ENCODE assay signal across 13 cellular contexts in the genomic region with DNA sequence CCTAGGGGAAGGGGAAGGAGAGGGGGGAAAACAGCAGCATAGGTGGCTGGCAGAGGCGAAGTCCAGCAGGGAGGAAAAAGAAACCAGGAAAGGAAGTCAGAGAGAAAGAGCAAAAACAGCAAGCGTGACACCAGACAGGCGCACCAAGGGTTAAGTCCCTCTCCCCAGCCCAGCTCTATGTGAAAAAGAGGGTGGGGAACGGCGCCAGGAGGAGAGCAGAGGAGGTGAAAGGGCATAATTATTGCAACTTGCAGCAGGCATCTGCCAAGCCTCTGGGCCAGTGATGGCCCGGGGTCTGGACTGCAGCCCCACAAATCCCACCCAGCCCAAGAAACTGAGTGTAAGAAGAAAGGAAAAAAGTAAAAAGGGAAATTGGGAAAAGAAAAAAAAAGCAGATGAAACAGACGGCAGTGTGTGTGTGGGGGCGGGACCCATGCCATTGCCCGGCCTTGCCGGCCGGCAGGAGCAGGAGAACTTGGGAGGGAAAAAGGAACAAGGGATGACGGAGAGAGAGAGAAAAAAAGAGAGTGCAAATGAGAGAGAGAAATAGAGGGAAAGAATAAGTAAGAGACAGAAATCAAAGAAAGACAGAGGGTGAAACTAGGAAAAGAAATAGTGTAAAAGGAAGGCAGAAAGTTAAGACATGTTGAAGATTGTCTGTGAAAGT. TPM values are rescaled to one million over a fixed set of nuclear protein-coding genes. Genes with fewer than 3 reads are reported as not detected.
DNase-seq lines count a peak whose midpoint lies in the region; TF ChIP-seq lines count a peak whose summit lies in the region.
"Had no signal": no experiment of that assay in that cellular context is flagged by ENCODE, and none has a peak within 500 bp of the region (broad histone marks: within the 10 kb centered on the region; RNA-seq: fewer than 3 reads in every experiment).

No MANE protein-coding gene starts in this region.

- in situ Hi-C loops in brain microvascular endothelial cell (cut with HindIII; ENCODE audit: low pct_ligation_motif_present, low sequenced_read_pairs): no loop called here

- DNase-seq in ELF-1 (ENCODE audit: low read depth, low spot score) (peak; percentile 57), NCI-H2227 treated with DMSO at 0.1 percent for 48 hours (lab: John Stamatoyannopoulos, UW) (peak; percentile 37), fibroblast of villous mesenchyme (ENCODE audit: low read depth) (peak; percentile 25), osteoblast (ENCODE audit: insufficient read length, low spot score, missing footprints) (no peak), KG1 (lab: John Stamatoyannopoulos, UW) (no peak), brain microvascular endothelial cell (no peak), NCI-H2196 treated with DMSO at 0.1 percent for 48 hours (lab: John Stamatoyannopoulos, UW; ENCODE audit: unreplicated experiment) (no peak)
- no peak for DNase-seq in activated T-helper 2 cell treated with anti-CD3 and anti-CD28 coated beads, Interferon-gamma antibody, Interleukin-2, Interleukin-4, amounts not matched to agents 10 μg/mL and 5 μg/mL and 100 μg/mL, durations not matched to agents 14 hours and 24 hours and 36 hours (ENCODE audit: low spot score)
- DNase-seq: naive B cell; stimulated activated naive CD4-positive, alpha-beta T cell had no signal

- H2AFZ ChIP-seq in osteoblast (ENCODE audit: low read length): peak overlapping the region; percentile 29

- H3K4me3 Mint-ChIP-seq in activated T-helper 2 cell treated with anti-CD3 and anti-CD28 coated beads, Interferon-gamma antibody, Interleukin-2, Interleukin-4, amounts not matched to agents 10 μg/mL and 5 μg/mL and 100 μg/mL, durations not matched to agents 14 hours and 24 hours and 36 hours (ENCODE audit: low read depth): no peak overlapping the region
- H3K4me3 Mint-ChIP-seq: naive B cell had no signal

- no peaks in the 10 kb centered on the region for H4K20me1 ChIP-seq in osteoblast (ENCODE audit: insufficient read depth, low read length)

- TF ChIP-seq CTCF in fibroblast of villous mesenchyme (IDR thresholded peaks at IDR 0.05; ENCODE audit: insufficient read depth, low read depth, low read length) (no peak), osteoblast (IDR thresholded peaks at IDR 0.05; ENCODE audit: extremely low read depth, low read depth, low read length) (no peak), brain microvascular endothelial cell (IDR thresholded peaks at IDR 0.05; ENCODE audit: low read depth, low read length, missing control alignments) (no peak)

- no peak overlapping the region for H3K27ac ChIP-seq in osteoblast (ENCODE audit: low read depth, low read length)
- H3K27ac ChIP-seq in brain microvascular endothelial cell: no peak overlapping the region

- H3K4me2 ChIP-seq in osteoblast (ENCODE audit: insufficient read depth, low read length): peak overlapping the region; percentile 61

- peaks cover 7% of the 10 kb centered on the region for H3K9me3 Mint-ChIP-seq in activated T-helper 2 cell treated with anti-CD3 and anti-CD28 coated beads, Interferon-gamma antibody, Interleukin-2, Interleukin-4, amounts not matched to agents 10 μg/mL and 5 μg/mL and 100 μg/mL, durations not matched to agents 14 hours and 24 hours and 36 hours

- no peaks in the 10 kb centered on the region for H3K79me2 ChIP-seq in osteoblast (ENCODE audit: insufficient read depth, low read length)

- H3K4me1 Mint-ChIP-seq in activated T-helper 2 cell treated with anti-CD3 and anti-CD28 coated beads, Interferon-gamma antibody, Interleukin-2, Interleukin-4, amounts not matched to agents 10 μg/mL and 5 μg/mL and 100 μg/mL, durations not matched to agents 14 hours and 24 hours and 36 hours (ENCODE audit: low read depth): peaks cover 16% of the 10 kb centered on the region

- H3K27ac Mint-ChIP-seq in activated T-helper 2 cell treated with anti-CD3 and anti-CD28 coated beads, Interferon-gamma antibody, Interleukin-2, Interleukin-4, amounts not matched to agents 10 μg/mL and 5 μg/mL and 100 μg/mL, durations not matched to agents 14 hours and 24 hours and 36 hours: no peak overlapping the region

- H3K36me3 ChIP-seq in osteoblast (ENCODE audit: insufficient read depth, low read length) (no peaks in the 10 kb centered on the region), brain microvascular endothelial cell (replicated peaks) (no peaks in the 10 kb centered on the region)

- H3K4me3 ChIP-seq in fibroblast of villous mesenchyme (ENCODE audit: low read depth, low read length): no peak overlapping the region
- H3K4me3 ChIP-seq in osteoblast (ENCODE audit: insufficient read depth, low read length): peak overlapping the region; percentile 3
- H3K4me3 ChIP-seq in brain microvascular endothelial cell (ENCODE audit: low read depth, low read length): no peak overlapping the region

- H3K4me1 ChIP-seq in osteoblast (ENCODE audit: insufficient read depth, low read length): no peaks in the 10 kb centered on the region

- intact Hi-C loops in activated T-helper 2 cell treated with anti-CD3 and anti-CD28 coated beads, Interferon-gamma antibody, Interleukin-2, Interleukin-4, amounts not matched to agents 10 μg/mL and 5 μg/mL and 100 μg/mL, durations not matched to agents 14 hours and 24 hours and 36 hours (cut with micrococcal nuclease): no loop called here

- H3K36me3 Mint-ChIP-seq in activated T-helper 2 cell treated with anti-CD3 and anti-CD28 coated beads, Interferon-gamma antibody, Interleukin-2, Interleukin-4, amounts not matched to agents 10 μg/mL and 5 μg/mL and 100 μg/mL, durations not matched to agents 14 hours and 24 hours and 36 hours (ENCODE audit: low read depth): no peaks in the 10 kb centered on the region

- no peaks in the 10 kb centered on the region for H3K9me3 ChIP-seq in osteoblast (ENCODE audit: low read depth, low read length)

- H3K27me3 ChIP-seq in osteoblast (ENCODE audit: insufficient read depth, low read length): no peaks in the 10 kb centered on the region
- H3K27me3 ChIP-seq in brain microvascular endothelial cell (replicated peaks): no peaks in the 10 kb centered on the region

- H3K27me3 Mint-ChIP-seq in activated T-helper 2 cell treated with anti-CD3 and anti-CD28 coated beads, Interferon-gamma antibody, Interleukin-2, Interleukin-4, amounts not matched to agents 10 μg/mL and 5 μg/mL and 100 μg/mL, durations not matched to agents 14 hours and 24 hours and 36 hours (ENCODE audit: low read depth): no peaks in the 10 kb centered on the region

RNA-seq across cellular contexts. Expression of gene RHOXF2, which starts 14.1 kb away (rescaled TPM):
- total RNA-seq in fibroblast of villous mesenchyme: 0.32 TPM in 1 of 2 replicates, not detected in the other
- under 0.01 TPM in 1 of 2 replicates, not detected in the other for total RNA-seq in osteoblast
- total RNA-seq in activated T-helper 2 cell treated with anti-CD3 and anti-CD28 coated beads, Interferon-gamma antibody, Interleukin-2, Interleukin-4, amounts not matched to agents 10 μg/mL and 5 μg/mL and 100 μg/mL, durations not matched to agents 14 hours and 24 hours and 36 hours: not detected in 2 replicates
- total RNA-seq: H4; OCI-LY7; T-helper 2 cell treated with Interferon-gamma antibody and Interleukin-4, amounts not matched to agents 100 ng/mL and 5 ng/mL, for 36 hours had no signal

RNA-seq across cellular contexts. Expression of gene RHOXF1, which starts 28.6 kb away (rescaled TPM):
- total RNA-seq in fibroblast of villous mesenchyme: not detected in 2 replicates
- not detected in 2 replicates for total RNA-seq in osteoblast
- total RNA-seq in activated T-helper 2 cell treated with anti-CD3 and anti-CD28 coated beads, Interferon-gamma antibody, Interleukin-2, Interleukin-4, amounts not matched to agents 10 μg/mL and 5 μg/mL and 100 μg/mL, durations not matched to agents 14 hours and 24 hours and 36 hours: not detected in 2 replicates
- total RNA-seq: H4; T-helper 2 cell treated with Interferon-gamma antibody and Interleukin-4, amounts not matched to agents 100 ng/mL and 5 ng/mL, for 36 hours had no signal

Comparison
In these comparisons a context has a peak if more than half of its experiments do, and no peak if none do; other contexts are left out.
1. DNase-seq: peak in ELF-1 (single experiment), NCI-H2227 treated with DMSO at 0.1 percent for 48 hours (single experiment) and fibroblast of villous mesenchyme (single experiment); none in osteoblast (single experiment), KG1 (single experiment), activated T-helper 2 cell treated with anti-CD3 and anti-CD28 coated beads, Interferon-gamma antibody, Interleukin-2, Interleukin-4, amounts not matched to agents 10 μg/mL and 5 μg/mL and 100 μg/mL, durations not matched to agents 14 hours and 24 hours and 36 hours (single experiment), brain microvascular endothelial cell (single experiment) and NCI-H2196 treated with DMSO at 0.1 percent for 48 hours (single experiment).